ENCODE assay signal across 9 cellular contexts in the genomic region with DNA sequence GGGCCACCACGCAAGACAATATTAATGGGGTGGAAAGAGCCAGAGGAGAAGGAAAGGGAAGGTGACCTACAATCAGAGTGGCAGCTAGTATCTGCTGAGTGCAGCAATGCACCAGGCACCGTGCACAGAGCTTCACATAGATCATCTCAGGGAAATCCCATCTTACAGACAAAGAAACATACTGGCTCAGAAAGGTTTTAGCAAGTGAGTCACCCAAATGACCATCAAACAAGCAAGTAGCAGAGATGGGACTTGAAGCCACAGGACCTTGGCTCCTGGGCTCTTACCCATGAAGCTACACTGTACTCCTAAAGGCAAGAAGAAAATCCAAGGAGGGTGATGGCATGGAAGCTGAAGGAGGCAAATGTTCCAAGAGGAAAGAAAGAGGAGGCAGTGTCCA. TPM values are rescaled to one million over a fixed set of nuclear protein-coding genes. Genes with fewer than 3 reads are reported as not detected.
DNase-seq lines count a peak whose midpoint lies in the region; ATAC-seq, FAIRE-seq and TF ChIP-seq lines count a peak whose summit lies in the region.
"Had no signal": no experiment of that assay in that cellular context is flagged by ENCODE, and none has a peak within 500 bp of the region (broad histone marks: within the 10 kb centered on the region; RNA-seq: fewer than 3 reads in every experiment).

No MANE protein-coding gene starts in this region.

- no peak for TF ChIP-seq POLR2A in breast epithelium (IDR thresholded peaks at IDR 0.05)

- FAIRE-seq in small intestine (lab: Jason Lieb, UNC), result no peak

- peaks cover 69% of the 10 kb centered on the region for H4K20me1 ChIP-seq in osteoblast (ENCODE audit: insufficient read depth, low read length)

- ATAC-seq in GM18502 (IDR thresholded peaks at IDR 0.05; ENCODE audit: poor library complexity, unreplicated experiment) (peak; percentile 45), HG03066 (IDR thresholded peaks at IDR 0.05; ENCODE audit: low read depth, unreplicated experiment) (peak; percentile 53)

- 90 to 97% (median 90%) methylated on average over 2 of the region's 2 CpGs for WGBS in small intestine, 3 donors

- intact Hi-C loops in breast epithelium (cut with DNase I; ENCODE audit: low total_unique reads), result no loop called here

- no peaks in the 10 kb centered on the region for H3K4me1 ChIP-seq in breast epithelium
- peaks cover 66% of the 10 kb centered on the region for H3K4me1 ChIP-seq in osteoblast (ENCODE audit: insufficient read depth, low read length)
- peaks cover 0 to 16% of the 10 kb centered on the region in 2 donors for H3K4me1 ChIP-seq in small intestine (ENCODE audit: control insufficient read depth in 2 of 2, insufficient read depth in 1 of 2, low read depth in 1 of 2, low read length in 1 of 2)

- H3K27me3 ChIP-seq in breast epithelium, result no peaks in the 10 kb centered on the region
- no peaks in the 10 kb centered on the region for H3K27me3 ChIP-seq in osteoblast (ENCODE audit: insufficient read depth, low read length)
- H3K27me3 ChIP-seq in small intestine (ENCODE audit: control insufficient read depth in 2 of 2, insufficient read depth in 2 of 2, low read length in 2 of 2), result no peaks in the 10 kb centered on the region

- DNase-seq in breast epithelium (ENCODE audit: low spot score in 2 of 2) (no peak), osteoblast (ENCODE audit: insufficient read length, low spot score, missing footprints) (no peak), HuH-7.5 (ENCODE audit: low spot score) (no peak), NCI-H82 (lab: John Stamatoyannopoulos, UW) (no peak), hepatic stellate cell (ENCODE audit: low spot score) (no peak), small intestine (no peak)
- DNase-seq: NCI-H510A had no signal

- H3K27ac ChIP-seq in breast epithelium (peak overlapping the region; percentile 29 to 31), osteoblast (ENCODE audit: low read depth, low read length) (peak overlapping the region; percentile 97), small intestine (ENCODE audit: low read depth in 1 of 2, low read length in 1 of 2) (peak overlapping the region in 1 of 2 donors; percentile 64)

- H3K4me3 ChIP-seq in breast epithelium (no peak overlapping the region), osteoblast (ENCODE audit: insufficient read depth, low read length) (peak overlapping the region; percentile 43), small intestine (ENCODE audit: low read depth in 1 of 2, low read length in 2 of 2) (no peak overlapping the region)

- peak overlapping the region; percentile 71 for H3K4me2 ChIP-seq in osteoblast (ENCODE audit: insufficient read depth, low read length)

- H3K9me3 ChIP-seq in breast epithelium, result no peaks in the 10 kb centered on the region
- H3K9me3 ChIP-seq in osteoblast (ENCODE audit: low read depth, low read length), result no peaks in the 10 kb centered on the region
- no peaks in the 10 kb centered on the region for H3K9me3 ChIP-seq in small intestine (ENCODE audit: control insufficient read depth, low read depth)

- H2AFZ ChIP-seq in osteoblast (ENCODE audit: low read length), result no peak overlapping the region

- TF ChIP-seq CTCF in breast epithelium (IDR thresholded peaks at IDR 0.05) (no peak), osteoblast (IDR thresholded peaks at IDR 0.05; ENCODE audit: extremely low read depth, low read depth, low read length) (no peak)

- H3K79me2 ChIP-seq in osteoblast (ENCODE audit: insufficient read depth, low read length), result peaks cover 88% of the 10 kb centered on the region

- H3K36me3 ChIP-seq in breast epithelium (no peaks in the 10 kb centered on the region), osteoblast (ENCODE audit: insufficient read depth, low read length) (peaks cover 54% of the 10 kb centered on the region), small intestine (ENCODE audit: control insufficient read depth in 2 of 2, insufficient read depth in 2 of 2, low read length in 2 of 2) (peaks cover 2 to 4% of the 10 kb centered on the region in 2 donors)

RNA-seq across cellular contexts. Expression of a gene that starts 6.8 kb away (rescaled TPM):
- total RNA-seq in breast epithelium, result 100 to 1,000 TPM; 286 to 430 (median 292) TPM
- 1,038 and 1,166 TPM in 2 replicates for total RNA-seq in osteoblast
- polyA plus RNA-seq in small intestine, result 100 to 1,000 TPM in 2 of 3 donors, 10 to 100 TPM in 1; 85.7 to 161 (median 143) TPM
